37 cellular contexts compared by ENCODE assay signal in the genomic region with DNA sequence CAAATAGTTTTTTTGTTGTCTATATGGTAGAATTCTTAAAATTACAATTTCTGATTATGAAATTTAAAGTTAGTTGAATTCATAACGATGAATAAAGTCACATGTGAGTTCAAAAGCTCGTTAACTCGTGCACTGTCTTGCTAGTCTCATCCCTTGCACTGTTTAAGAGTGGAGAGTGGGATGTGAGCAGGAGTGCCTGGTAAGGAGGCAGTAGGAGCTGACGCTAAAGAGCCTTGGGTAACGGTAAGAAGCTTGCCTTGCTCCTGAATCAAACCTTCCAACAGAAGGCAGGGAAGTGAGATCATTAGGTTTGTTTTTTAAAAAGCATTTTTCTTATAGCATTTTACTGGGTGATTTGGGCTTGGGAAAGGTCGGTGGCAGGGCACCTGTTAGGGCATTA. TPM values are rescaled to one million over a fixed set of nuclear protein-coding genes. Genes with fewer than 3 reads are reported as not detected.
"Had no signal": no experiment of that assay in that cellular context is flagged by ENCODE, and none has a peak within 500 bp of the region (broad histone marks: within the 10 kb centered on the region; RNA-seq: fewer than 3 reads in every experiment).

No MANE protein-coding gene starts in this region.

- H3K4me2 ChIP-seq: KMS-11, SK-N-SH had no signal

- H3K27ac ChIP-seq: brain microvascular endothelial cell, KMS-11, Peyer's patch, SJSA1, WERI-Rb-1 had no signal

- H3K4me3 Mint-ChIP-seq: activated CD4-positive, alpha-beta T cell treated with anti-CD3 and anti-CD28 coated beads, Interleukin-2, amount 10 ng/mL, durations not matched to agents 7 days and 5 days; activated CD8-positive, alpha-beta T cell treated with anti-CD3 and anti-CD28 coated beads, Interleukin-2, amount 10 ng/mL, durations not matched to agents 7 days and 5 days; activated naive CD8-positive, alpha-beta T cell; activated naive CD8-positive, alpha-beta T cell treated with anti-CD3 and anti-CD28 coated beads, Interleukin-2, amount 50 U/mL, for 24 hours; activated T-cell treated with anti-CD3 and anti-CD28 coated beads, Interleukin-2, amount 50 U/mL, for 24 hours; T-helper 1 cell treated with Interleukin-12 subunit alpha and Interleukin-12 subunit beta and Interleukin-4 antibody, amounts not matched to agents 30 μg/mL and 1 μg/mL, for 36 hours had no signal

- H3K9ac ChIP-seq: KMS-11, SK-N-SH had no signal

- H3K27me3 Mint-ChIP-seq: activated T-cell treated with anti-CD3 and anti-CD28 coated beads, Interleukin-2, amount 50 U/mL, for 24 hours had no signal

- H3K4me3 ChIP-seq: Peyer's patch, SJSA1 had no signal

- H3K9me2 ChIP-seq: SK-N-SH had no signal

- DNase-seq: activated CD4-positive, alpha-beta T cell treated with anti-CD3 and anti-CD28 coated beads for 1 hour; activated CD4-positive, alpha-beta T cell treated with anti-CD3 and anti-CD28 coated beads, Interleukin-2, amount 10 ng/mL, durations not matched to agents 7 days and 5 days; activated CD4-positive, alpha-beta T cell treated with anti-CD3 and anti-CD28 coated beads, Interleukin-2, amount 50 U/mL, for 48 hours; activated CD4-positive, CD25-positive, alpha-beta regulatory T cell; activated CD8-positive, alpha-beta T cell treated with anti-CD3 and anti-CD28 coated beads, Interleukin-2, amount 10 ng/mL, durations not matched to agents 7 days and 5 days; activated effector memory CD4-positive, alpha-beta T cell treated with anti-CD3 and anti-CD28 coated beads, Interleukin-2, amount 50 U/mL, for 16 hours; activated naive CD4-positive, alpha-beta T cell treated with Interleukin-2 at 50 U/mL for 16 hours; activated naive CD8-positive, alpha-beta T cell treated with anti-CD3 and anti-CD28 coated beads, Interleukin-2, amount 50 U/mL, for 24 hours; activated T-cell treated with anti-CD3 and anti-CD28 coated beads, Interleukin-2, amount 50 U/mL, for 24 hours; amniotic stem cell; aorta; brain microvascular endothelial cell; central memory CD4-positive, alpha-beta T cell; MM.1S; MV-4-11; NCI-H1092; NCI-H1436 treated with DMSO at 0.1 percent for 48 hours; NCI-H1694 treated with DMSO at 0.1 percent for 48 hours; NCI-H2029 treated with DMSO at 0.1 percent for 48 hours; NCI-H2107; NCI-H2171; NCI-H510A; NCI-H526; NCI-H748 treated with DMSO at 0.1 percent for 48 hours; NK-92 treated with Interleukin-12 subunit alpha and Interleukin-12 subunit beta, amount 100 ng/mL, for 24 hours; PC-3; Peyer's patch; RPMI8226; SHP77 treated with DMSO at 0.1 percent for 48 hours; SK-N-SH; T-helper 9 cell; WERI-Rb-1 had no signal

- H3K27me3 ChIP-seq: brain microvascular endothelial cell, Peyer's patch, SJSA1 had no signal

- H3K4me1 ChIP-seq: Peyer's patch had no signal

- H3K27ac Mint-ChIP-seq: activated CD4-positive, alpha-beta T cell treated with anti-CD3 and anti-CD28 coated beads, Interleukin-2, amount 10 ng/mL, durations not matched to agents 7 days and 5 days; activated CD8-positive, alpha-beta T cell treated with anti-CD3 and anti-CD28 coated beads, Interleukin-2, amount 10 ng/mL, durations not matched to agents 7 days and 5 days; activated naive CD8-positive, alpha-beta T cell; activated naive CD8-positive, alpha-beta T cell treated with anti-CD3 and anti-CD28 coated beads, Interleukin-2, amount 50 U/mL, for 24 hours; activated T-cell treated with anti-CD3 and anti-CD28 coated beads, Interleukin-2, amount 50 U/mL, for 24 hours; T-helper 1 cell treated with Interleukin-12 subunit alpha and Interleukin-12 subunit beta and Interleukin-4 antibody, amounts not matched to agents 30 μg/mL and 1 μg/mL, for 36 hours had no signal

- H3K9me3 Mint-ChIP-seq: activated naive CD8-positive, alpha-beta T cell treated with anti-CD3 and anti-CD28 coated beads, Interleukin-2, amount 50 U/mL, for 24 hours had no signal

- H3K9me3 ChIP-seq: Peyer's patch, SJSA1, SK-N-SH had no signal

- ATAC-seq: activated CD8-positive, alpha-beta T cell treated with anti-CD3 and anti-CD28 coated beads, Interleukin-2, amount 10 ng/mL, durations not matched to agents 7 days and 5 days; activated naive CD8-positive, alpha-beta T cell treated with anti-CD3 and anti-CD28 coated beads, Interleukin-2, amount 50 U/mL, for 24 hours; PC-3 had no signal

- H3K36me3 ChIP-seq: brain microvascular endothelial cell, Peyer's patch, SJSA1, WERI-Rb-1 had no signal

RNA-seq across cellular contexts. Expression of a gene that starts 2.3 kb away (rescaled TPM):
- total RNA-seq: cerebellum, SJSA1 had no signal
- polyA plus RNA-seq: aorta, SK-N-SH had no signal
